Comparison of ENCODE assay signal across 8 cellular contexts in genomic region chr20:33673411-33674293, GRCh38. TPM values are rescaled to one million over a fixed set of nuclear protein-coding genes. Genes with fewer than 3 reads are reported as not detected.
DNase-seq lines count a peak whose midpoint lies in the region; ATAC-seq, FAIRE-seq and TF ChIP-seq lines count a peak whose summit lies in the region.

No MANE protein-coding gene starts in this region.

- ATAC-seq in HG03095 (IDR thresholded peaks at IDR 0.05; ENCODE audit: unreplicated experiment) = peak; percentile 9
- ATAC-seq in activated T-helper 17 cell treated with anti-CD3 and anti-CD28 coated beads, Interleukin-2, amount 50 U/mL, for 72 hours (replicated peaks) = peak; percentile 70
- ATAC-seq in stimulated activated memory B cell treated with anti-CD40 and anti-IgM and Interleukin-4, amounts not matched to agents 10 μg/mL and 1 μg/mL and 100 μg/mL, for 72 hours = peak; percentile 75

- peak overlapping the region; percentile 28 for H3K27ac ChIP-seq in iPS-20b (ENCODE audit: low read length)

- H3K27ac Mint-ChIP-seq in activated T-helper 17 cell treated with anti-CD3 and anti-CD28 coated beads, Interleukin-2, amount 50 U/mL, for 72 hours = peak overlapping the region; percentile 63
- peak overlapping the region; percentile 81 for H3K27ac Mint-ChIP-seq in stimulated activated memory B cell treated with anti-CD40 and anti-IgM and Interleukin-4, amounts not matched to agents 10 μg/mL and 1 μg/mL and 100 μg/mL, for 72 hours

- H3K4me3 ChIP-seq in iPS-20b (ENCODE audit: low read length) = peak overlapping the region; percentile 84

- peak; percentile 71 for DNase-seq in GM12891 (ENCODE audit: insufficient read length, low spot score)
- no peak for DNase-seq in iPS-NIHi7 (ENCODE audit: extremely low spot score)
- DNase-seq in NCI-H2196 (lab: John Stamatoyannopoulos, UW; ENCODE audit: unreplicated experiment) = no peak
- DNase-seq in GDM1 (lab: John Stamatoyannopoulos, UW) = no peak

- H3K9me3 ChIP-seq in iPS-20b (ENCODE audit: insufficient read depth, low read depth, low read length) = no peaks in the 10 kb centered on the region

- peaks cover 42% of the 10 kb centered on the region for H3K36me3 ChIP-seq in iPS-20b (ENCODE audit: insufficient read depth, low read depth, low read length)

- peaks cover 23% of the 10 kb centered on the region for H3K36me3 Mint-ChIP-seq in activated T-helper 17 cell treated with anti-CD3 and anti-CD28 coated beads, Interleukin-2, amount 50 U/mL, for 72 hours (ENCODE audit: low read depth)
- no peaks in the 10 kb centered on the region for H3K36me3 Mint-ChIP-seq in stimulated activated memory B cell treated with anti-CD40 and anti-IgM and Interleukin-4, amounts not matched to agents 10 μg/mL and 1 μg/mL and 100 μg/mL, for 72 hours

- no peaks in the 10 kb centered on the region for H3K9me3 Mint-ChIP-seq in activated T-helper 17 cell treated with anti-CD3 and anti-CD28 coated beads, Interleukin-2, amount 50 U/mL, for 72 hours
- no peaks in the 10 kb centered on the region for H3K9me3 Mint-ChIP-seq in stimulated activated memory B cell treated with anti-CD40 and anti-IgM and Interleukin-4, amounts not matched to agents 10 μg/mL and 1 μg/mL and 100 μg/mL, for 72 hours

- H3K4me1 Mint-ChIP-seq in activated T-helper 17 cell treated with anti-CD3 and anti-CD28 coated beads, Interleukin-2, amount 50 U/mL, for 72 hours = peaks cover 12% of the 10 kb centered on the region
- peaks cover 24% of the 10 kb centered on the region for H3K4me1 Mint-ChIP-seq in stimulated activated memory B cell treated with anti-CD40 and anti-IgM and Interleukin-4, amounts not matched to agents 10 μg/mL and 1 μg/mL and 100 μg/mL, for 72 hours

- H3K27me3 Mint-ChIP-seq in activated T-helper 17 cell treated with anti-CD3 and anti-CD28 coated beads, Interleukin-2, amount 50 U/mL, for 72 hours = no peaks in the 10 kb centered on the region
- H3K27me3 Mint-ChIP-seq in stimulated activated memory B cell treated with anti-CD40 and anti-IgM and Interleukin-4, amounts not matched to agents 10 μg/mL and 1 μg/mL and 100 μg/mL, for 72 hours = no peaks in the 10 kb centered on the region

- no peak for FAIRE-seq in GM12891 (lab: Jason Lieb, UNC)

- peaks cover 17% of the 10 kb centered on the region for H3K4me1 ChIP-seq in iPS-20b (ENCODE audit: insufficient read depth, low read length)

- H3K27me3 ChIP-seq in iPS-20b (ENCODE audit: insufficient read depth, low read length) = no peaks in the 10 kb centered on the region

- H3K4me3 Mint-ChIP-seq in activated T-helper 17 cell treated with anti-CD3 and anti-CD28 coated beads, Interleukin-2, amount 50 U/mL, for 72 hours = peak overlapping the region; percentile 77
- H3K4me3 Mint-ChIP-seq in stimulated activated memory B cell treated with anti-CD40 and anti-IgM and Interleukin-4, amounts not matched to agents 10 μg/mL and 1 μg/mL and 100 μg/mL, for 72 hours = peak overlapping the region; percentile 87

- H3K9ac ChIP-seq in iPS-20b (ENCODE audit: low read depth, low read length) = peak overlapping the region; percentile 73

- TF ChIP-seq POLR2A in GM12891 (IDR thresholded peaks at IDR 0.05; ENCODE audit: low read depth, low read length) = no peak

TF ChIP-seq in GM12891, 5 proteins besides CTCF, POLR2A, EP300 and RAD21:
- TF ChIP-seq POU2F2 (IDR thresholded peaks at IDR 0.05; ENCODE audit: low read depth, low read length) = no peak
- no peak for TF ChIP-seq POLR2AphosphoS5 (IDR thresholded peaks at IDR 0.05; ENCODE audit: low read depth, low read length)
- no peak for TF ChIP-seq PAX5 (IDR thresholded peaks at IDR 0.05; ENCODE audit: insufficient read depth, low read length, severe bottlenecking)
- no peak for TF ChIP-seq SPI1 (IDR thresholded peaks at IDR 0.05; ENCODE audit: low read depth, low read length)
- TF ChIP-seq TAF1 (IDR thresholded peaks at IDR 0.05; ENCODE audit: low read depth, low read length) = no peak

RNA-seq across cellular contexts. Expression of gene NECAB3, which starts 0.6 kb away (rescaled TPM):
- polyA plus RNA-seq in GM12891 (2012; ENCODE audit: low read depth, missing spikeins) = 6.2 TPM
- total RNA-seq in activated T-helper 17 cell treated with anti-CD3 and anti-CD28 coated beads, Interleukin-2, amount 50 U/mL, for 72 hours = 10 to 100 TPM; 20.8 to 26.5 TPM

RNA-seq across cellular contexts. Expression of gene ACTL10, which starts 6.9 kb away (rescaled TPM):
- polyA plus RNA-seq in GM12891 (2012; ENCODE audit: low read depth, missing spikeins) = 0.46 TPM
- total RNA-seq in activated T-helper 17 cell treated with anti-CD3 and anti-CD28 coated beads, Interleukin-2, amount 50 U/mL, for 72 hours = 1 to 10 TPM; 1.5 to 2.6 TPM

RNA-seq across cellular contexts. Expression of gene C20orf144, which starts 11.5 kb away (rescaled TPM):
- 0.06 TPM for polyA plus RNA-seq in GM12891 (2012; ENCODE audit: low read depth, missing spikeins)
- under 1 TPM; 0.26 to 0.41 TPM for total RNA-seq in activated T-helper 17 cell treated with anti-CD3 and anti-CD28 coated beads, Interleukin-2, amount 50 U/mL, for 72 hours

RNA-seq across cellular contexts. Expression of gene E2F1, which starts 12.5 kb away (rescaled TPM):
- 20.6 TPM for polyA plus RNA-seq in GM12891 (2012; ENCODE audit: low read depth, missing spikeins)
- total RNA-seq in activated T-helper 17 cell treated with anti-CD3 and anti-CD28 coated beads, Interleukin-2, amount 50 U/mL, for 72 hours = 10 to 100 TPM; 40.2 to 65.4 TPM

RNA-seq across cellular contexts. Expression of gene PXMP4, which starts 46.5 kb away (rescaled TPM):
- 6.0 TPM for polyA plus RNA-seq in GM12891 (2012; ENCODE audit: low read depth, missing spikeins)
- 1 to 10 TPM; 6.7 to 8.0 TPM for total RNA-seq in activated T-helper 17 cell treated with anti-CD3 and anti-CD28 coated beads, Interleukin-2, amount 50 U/mL, for 72 hours

Comparison
In these comparisons a context has a peak if more than half of its experiments do, and no peak if none do; other contexts are left out.
1. ATAC-seq: peak in every context shown above with its lines; median percentile 75 in stimulated activated memory B cell treated with anti-CD40 and anti-IgM and Interleukin-4, amounts not matched to agents 10 μg/mL and 1 μg/mL and 100 μg/mL, for 72 hours; 70 in activated T-helper 17 cell treated with anti-CD3 and anti-CD28 coated beads, Interleukin-2, amount 50 U/mL, for 72 hours; 9 in HG03095.